In genomic region chr10:17214486-17214885, GRCh38 we compare ENCODE assay signal across 1 cellular context.
TF ChIP-seq lines count a peak whose summit lies in the region.

No MANE protein-coding gene starts in this region.

TF ChIP-seq in HCT116, 20 proteins besides CTCF, POLR2A, EP300 and RAD21 (continued from another document):
- no peak for TF ChIP-seq ZFX (IDR thresholded peaks at IDR 0.05)
